19 cellular contexts compared by ENCODE assay signal in the genomic region with DNA sequence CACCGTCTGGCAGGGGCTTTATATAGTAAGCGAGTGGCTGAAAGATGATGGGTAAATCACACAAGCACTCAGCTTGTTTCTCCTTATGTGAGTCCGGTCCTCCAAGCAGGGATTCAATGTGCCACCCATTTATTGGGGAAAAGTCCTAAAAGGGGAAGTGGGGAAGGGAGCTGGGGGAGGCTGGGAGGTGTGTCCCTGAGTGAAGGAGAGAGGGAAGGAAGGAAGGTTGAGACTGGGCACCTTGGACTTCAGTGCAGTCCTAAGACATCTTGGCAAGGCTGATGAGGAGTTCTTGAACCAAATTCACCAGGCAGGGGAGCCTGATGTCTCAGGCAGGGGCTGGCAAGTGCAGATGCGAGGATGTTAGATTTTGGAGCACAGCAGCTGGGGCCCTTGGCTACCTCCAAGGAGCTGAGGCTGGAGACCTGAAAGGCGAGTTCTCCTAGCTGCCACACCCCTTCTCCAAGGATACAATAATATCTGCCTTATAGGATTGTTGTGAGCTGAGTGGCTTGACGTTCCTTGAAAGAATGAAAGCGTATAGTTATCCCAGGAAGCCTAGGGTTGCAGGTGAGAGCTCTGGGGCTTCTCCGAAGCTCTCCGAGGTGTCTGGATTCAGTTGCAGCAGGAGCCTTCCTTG. TPM values are rescaled to one million over a fixed set of nuclear protein-coding genes. Genes with fewer than 3 reads are reported as not detected.
DNase-seq lines count a peak whose midpoint lies in the region; ATAC-seq, FAIRE-seq and TF ChIP-seq lines count a peak whose summit lies in the region.
"Had no signal": no experiment of that assay in that cellular context is flagged by ENCODE, and none has a peak within 500 bp of the region (broad histone marks: within the 10 kb centered on the region; RNA-seq: fewer than 3 reads in every experiment).

No MANE protein-coding gene starts in this region.

- no peak overlapping the region for H3K4me3 ChIP-seq in K562
- no peak overlapping the region for H3K4me3 ChIP-seq in mucosa of descending colon
- H3K4me3 ChIP-seq: lung, neural progenitor cell, SK-N-MC had no signal

- H2AFZ ChIP-seq in K562 (ENCODE audit: low read depth, low read length), result no peak overlapping the region
- H2AFZ ChIP-seq: neural progenitor cell had no signal

- H3K36me3 Mint-ChIP-seq in activated naive CD4-positive, alpha-beta T cell treated with anti-CD3 and anti-CD28 coated beads, Interleukin-2, amount 50 U/mL, for 24 hours, result peaks cover 4% of the 10 kb centered on the region
- H3K36me3 Mint-ChIP-seq in type B pancreatic cell, result no peaks in the 10 kb centered on the region
- H3K36me3 Mint-ChIP-seq in endothelial cell (ENCODE audit: low read depth, unreplicated experiment), result peaks cover 3% of the 10 kb centered on the region
- H3K36me3 Mint-ChIP-seq: neural progenitor cell had no signal

- H3K27ac Mint-ChIP-seq in activated naive CD4-positive, alpha-beta T cell treated with anti-CD3 and anti-CD28 coated beads, Interleukin-2, amount 50 U/mL, for 24 hours, result peak overlapping the region; percentile 80
- H3K27ac Mint-ChIP-seq in type B pancreatic cell (peak overlapping the region; percentile 27), endothelial cell (ENCODE audit: unreplicated experiment) (no peak overlapping the region)
- H3K27ac Mint-ChIP-seq: activated T-helper 1 cell treated with anti-CD3 and anti-CD28 coated beads, Interleukin-12 subunit alpha, Interleukin-12 subunit beta, Interleukin-2, Interleukin-4 antibody, amounts not matched to agents 30 ng/mL and 10 ng/mL and 1 ng/mL, durations not matched to agents 14 hours and 24 hours and 36 hours; neural progenitor cell had no signal

- H3K4me2 ChIP-seq in K562 (ENCODE audit: insufficient read depth, low read length), result no peak overlapping the region
- H3K4me2 ChIP-seq: neural progenitor cell had no signal

- no peak overlapping the region for H3K27ac ChIP-seq in K562 (ENCODE audit: extremely low read depth, low read depth, low read length)
- H3K27ac ChIP-seq: neural progenitor cell, SK-N-MC had no signal

- no peak for FAIRE-seq in K562 (lab: Jason Lieb, UNC)
- FAIRE-seq: endometrium had no signal

- no peaks in the 10 kb centered on the region for H3K9me3 Mint-ChIP-seq in activated naive CD4-positive, alpha-beta T cell treated with anti-CD3 and anti-CD28 coated beads, Interleukin-2, amount 50 U/mL, for 24 hours
- H3K9me3 Mint-ChIP-seq in type B pancreatic cell, result peaks cover 6% of the 10 kb centered on the region
- H3K9me3 Mint-ChIP-seq in endothelial cell (ENCODE audit: unreplicated experiment), result no peaks in the 10 kb centered on the region

- H4K20me1 ChIP-seq in K562 (replicated peaks; ENCODE audit: control insufficient read depth, insufficient read depth, low read length), result no peaks in the 10 kb centered on the region

- H3K9ac ChIP-seq in K562 (ENCODE audit: insufficient read depth in 1 of 2, low read depth in 2 of 2, low read length in 2 of 2), result no peak overlapping the region
- H3K9ac ChIP-seq: neural progenitor cell had no signal

- POLR2A ChIA-PET in K562 (lab: Yijun Ruan, JAX), result interaction anchor here (0.7 kb wide), 1 partner anchor 423 kb away, joined by 3 read pairs; no protein-coding TSS in a partner anchor

- H3K4me3 Mint-ChIP-seq in activated naive CD4-positive, alpha-beta T cell treated with anti-CD3 and anti-CD28 coated beads, Interleukin-2, amount 50 U/mL, for 24 hours, result no peak overlapping the region
- no peak overlapping the region for H3K4me3 Mint-ChIP-seq in type B pancreatic cell
- no peak overlapping the region for H3K4me3 Mint-ChIP-seq in endothelial cell (ENCODE audit: unreplicated experiment)
- H3K4me3 Mint-ChIP-seq: activated T-helper 1 cell treated with anti-CD3 and anti-CD28 coated beads, Interleukin-12 subunit alpha, Interleukin-12 subunit beta, Interleukin-2, Interleukin-4 antibody, amounts not matched to agents 30 ng/mL and 10 ng/mL and 1 ng/mL, durations not matched to agents 14 hours and 24 hours and 36 hours; neural progenitor cell had no signal

- no TSS peak for BruUV-seq in K562 (replicated peaks; lab: Mats Ljungman, UMichigan)

- DNase-seq in activated naive CD4-positive, alpha-beta T cell treated with Interleukin-2 at 50 U/mL for 16 hours, result no peak
- DNase-seq in K562 (ENCODE audit: extremely low read depth in 1 of 4, low spot score in 3 of 4) (no peak), mucosa of descending colon (peak in 2 of 3 donors; percentile 44 to 59), type B pancreatic cell (ENCODE audit: extremely low spot score, unreplicated experiment) (no peak), erythroblast (lab: John Stamatoyannopoulos, UW) (no peak), AG20443 (ENCODE audit: low spot score) (no peak), endothelial cell (ENCODE audit: low spot score) (no peak)
- DNase-seq: activated CD4-positive, alpha-beta T cell treated with anti-CD3 and anti-CD28 coated beads, Interleukin-2, amount 50 U/mL, for 48 hours; amygdala; KBM-7; NCI-H1417 had no signal

- intact Hi-C loops in K562 (cut with micrococcal nuclease) (no loop called here), mucosa of descending colon (cut with DNase I, micrococcal nuclease) (no loop called here)

- no peaks in the 10 kb centered on the region for H3K9me1 ChIP-seq in K562 (ENCODE audit: control insufficient read depth, insufficient read depth, low read length)

- H3K36me3 ChIP-seq in K562 (ENCODE audit: control insufficient read depth, insufficient read depth, low read length) (no peaks in the 10 kb centered on the region), mucosa of descending colon (ENCODE audit: low read depth) (no peaks in the 10 kb centered on the region)
- H3K36me3 ChIP-seq: neural progenitor cell had no signal

- H3K27me3 Mint-ChIP-seq in activated naive CD4-positive, alpha-beta T cell treated with anti-CD3 and anti-CD28 coated beads, Interleukin-2, amount 50 U/mL, for 24 hours, result no peaks in the 10 kb centered on the region
- no peaks in the 10 kb centered on the region for H3K27me3 Mint-ChIP-seq in type B pancreatic cell
- H3K27me3 Mint-ChIP-seq in endothelial cell (ENCODE audit: unreplicated experiment), result peaks cover 6% of the 10 kb centered on the region

- no peak for ATAC-seq in K562
- peak; percentile 61 for ATAC-seq in mucosa of descending colon

- CTCF ChIA-PET in K562 (lab: Yijun Ruan, JAX; ENCODE audit: low intra/inter-chr PET ratio), result no interaction called here

- no peak for TF ChIP-seq POLR2A in K562 (conservative IDR thresholded peaks at IDR 0.05)
- TF ChIP-seq POLR2A in erythroblast (IDR thresholded peaks at IDR 0.05; ENCODE audit: low read length), result no peak

- no peaks in the 10 kb centered on the region for H3K9me3 ChIP-seq in K562 (replicated peaks; ENCODE audit: control insufficient read depth, insufficient read depth, low read depth, low read length)
- H3K9me3 ChIP-seq in mucosa of descending colon, result no peaks in the 10 kb centered on the region

- WGBS in K562 (ENCODE audit: insufficient coverage, low coverage, missing lambda C conversion rate), result 3% methylated on average over 9 of the region's 9 CpGs

- in situ Hi-C loops in K562 (cut with MboI), result no loop called here

- H3K79me2 ChIP-seq in K562 (ENCODE audit: control insufficient read depth, insufficient read depth, low read length), result no peaks in the 10 kb centered on the region

- peaks cover 53% of the 10 kb centered on the region for H3K4me1 Mint-ChIP-seq in activated naive CD4-positive, alpha-beta T cell treated with anti-CD3 and anti-CD28 coated beads, Interleukin-2, amount 50 U/mL, for 24 hours
- peaks cover 28% of the 10 kb centered on the region for H3K4me1 Mint-ChIP-seq in type B pancreatic cell (ENCODE audit: unreplicated experiment)
- H3K4me1 Mint-ChIP-seq in endothelial cell (ENCODE audit: unreplicated experiment), result peaks cover 3% of the 10 kb centered on the region

- peaks cover 7 to 47% of the 10 kb centered on the region in 2 experiments; a peak in 4 of 5 replicates for H3K27me3 ChIP-seq in K562 (ENCODE audit: control insufficient read depth in 2 of 2, insufficient read depth in 2 of 2, low read length in 2 of 2)
- H3K27me3 ChIP-seq: neural progenitor cell had no signal

- H3K4me1 ChIP-seq in K562 (replicated peaks in 1 of 2; ENCODE audit: control insufficient read depth in 2 of 2, insufficient read depth in 2 of 2, low read length in 2 of 2), result no peaks in the 10 kb centered on the region; a peak in 1 of 5 replicates
- H3K4me1 ChIP-seq in mucosa of descending colon (ENCODE audit: low read depth), result peaks cover 8% of the 10 kb centered on the region
- H3K4me1 ChIP-seq: neural progenitor cell had no signal

- TF ChIP-seq CTCF in K562 (IDR thresholded peaks at IDR 0.05 in 2 of 3, conservative IDR thresholded peaks at IDR 0.05 in 1 of 3; ENCODE audit: insufficient read depth in 2 of 3, low read depth in 1 of 3, low read length in 3 of 3) (no peak), mucosa of descending colon (IDR thresholded peaks at IDR 0.05) (no peak), type B pancreatic cell (conservative IDR thresholded peaks at IDR 0.05) (no peak), endothelial cell (IDR thresholded peaks at IDR 0.05; ENCODE audit: unreplicated experiment) (no peak)

- TF ChIP-seq RAD21 in K562 (CRISPR knock-in tag; conservative IDR thresholded peaks at IDR 0.05 in 1 of 2, IDR thresholded peaks at IDR 0.05 in 1 of 2), result no peak

- TF ChIP-seq EP300 in K562 (IDR thresholded peaks at IDR 0.05; ENCODE audit: low read length), result no peak

RNA-seq across cellular contexts. Expression of a gene that starts 23.0 kb away (rescaled TPM):
- total RNA-seq in K562 (2011; cell fraction: chromatin; rRNA removed; ENCODE audit: low replicate concordance), result 8.0 and 30.7 TPM in 2 replicates
- 4.3 and 6.3 TPM in 2 replicates for total RNA-seq in K562 (2011; cell fraction: nucleolus; rRNA removed)
- 8.1 and 14.1 TPM in 2 replicates for total RNA-seq in K562 (2011; cell fraction: nucleoplasm; rRNA removed)
- total RNA-seq in K562 (2014; rRNA removed), result 3.6 and 5.4 TPM in 2 replicates
- total RNA-seq in K562 (2014; rRNA removed; fragmentation: Illumina TruSeq; extraction: Trizol), result 6.8 and 7.6 TPM in 2 replicates
- 4.2 and 4.8 TPM in 2 replicates for total RNA-seq in K562 (2015; rRNA removed; fragmentation: Illumina TruSeq; extraction: Trizol)
- total RNA-seq in K562 (2021), result 6.2 and 6.4 TPM in 2 replicates
- polyA plus RNA-seq in K562 (2011; rRNA removed), result 3.7 and 7.4 TPM in 2 replicates
- polyA plus RNA-seq in K562 (2011; cell fraction: cytosol; rRNA removed), result 1.5 and 2.0 TPM in 2 replicates
- polyA plus RNA-seq in K562 (2011; cell fraction: nucleus; rRNA removed), result 4.9 and 6.5 TPM in 2 replicates
- 3.8 and 5.5 TPM in 2 replicates for polyA plus RNA-seq in K562 (2012)
- 5.3 and 5.8 TPM in 2 replicates for polyA plus RNA-seq in K562 (2014; fragmentation: Illumina TruSeq; extraction: Trizol)
- 1 to 10 TPM; 4.3 to 5.2 TPM for polyA plus RNA-seq in K562 (2014; fragmentation: Nextera tagmentation; extraction: Ambion mirVana)
- 2.8 and 3.4 TPM in 2 replicates for polyA plus RNA-seq in K562 (2014; rRNA removed)
- 9.5 and 9.9 TPM in 2 replicates for polyA minus RNA-seq in K562 (2011; rRNA and poly(A)+ RNA removed)
- polyA minus RNA-seq in K562 (2011; cell fraction: cytosol; rRNA and poly(A)+ RNA removed), result 2.3 and 3.8 TPM in 2 replicates
- 11.0 and 15.2 TPM in 2 replicates for polyA minus RNA-seq in K562 (2011; cell fraction: nucleus; rRNA and poly(A)+ RNA removed)
- total RNA-seq in mucosa of descending colon, result 10 to 100 TPM; 24.7 to 44.4 (median 35.5) TPM
- 21.8 and 24.9 TPM in 2 replicates for total RNA-seq in type B pancreatic cell (ENCODE audit: low replicate concordance)
- 30.7 TPM for total RNA-seq in endothelial cell (ENCODE audit: unreplicated experiment)

RNA-seq across cellular contexts. Expression of a gene that starts 25.5 kb away (rescaled TPM):
- not detected in 2 replicates for total RNA-seq in K562 (2011; cell fraction: chromatin; rRNA removed; ENCODE audit: low replicate concordance)
- not detected in 2 replicates for total RNA-seq in K562 (2011; cell fraction: nucleolus; rRNA removed)
- total RNA-seq in K562 (2011; cell fraction: nucleoplasm; rRNA removed), result not detected in 2 replicates
- total RNA-seq in K562 (2014; rRNA removed) (not detected in 2 replicates), K562 (2014; rRNA removed; fragmentation: Illumina TruSeq; extraction: Trizol) (not detected in 2 replicates), K562 (2015; rRNA removed; fragmentation: Illumina TruSeq; extraction: Trizol) (0.04 TPM in 1 of 2 replicates, not detected in the other), K562 (2021) (not detected in 2 replicates), mucosa of descending colon (1 to 10 TPM in 2 of 3 donors, under 1 TPM in 1; 0.87 to 2.4 (median 2.0) TPM), type B pancreatic cell (ENCODE audit: low replicate concordance) (0.12 and 0.31 TPM in 2 replicates), endothelial cell (ENCODE audit: unreplicated experiment) (0.51 TPM)
- polyA plus RNA-seq in K562 (2011; rRNA removed) (not detected in 2 replicates), K562 (2014; fragmentation: Illumina TruSeq; extraction: Trizol) (not detected in 2 replicates), K562 (2014; fragmentation: Nextera tagmentation; extraction: Ambion mirVana) (not detected), K562 (2014; rRNA removed) (not detected in 2 replicates)
- polyA plus RNA-seq in K562 (2011; cell fraction: cytosol; rRNA removed), result not detected in 2 replicates
- polyA plus RNA-seq in K562 (2011; cell fraction: nucleus; rRNA removed), result not detected in 2 replicates
- polyA plus RNA-seq in K562 (2012), result 0.18 TPM in 1 of 2 replicates, not detected in the other
- 0.30 TPM in 1 of 2 replicates, not detected in the other for polyA minus RNA-seq in K562 (2011; rRNA and poly(A)+ RNA removed)
- not detected in 2 replicates for polyA minus RNA-seq in K562 (2011; cell fraction: cytosol; rRNA and poly(A)+ RNA removed)
- not detected in 2 replicates for polyA minus RNA-seq in K562 (2011; cell fraction: nucleus; rRNA and poly(A)+ RNA removed)
- total RNA-seq: OCI-LY7 had no signal

RNA-seq across cellular contexts. Expression of a gene that starts 37.8 kb away (rescaled TPM):
- not detected in 2 replicates for total RNA-seq in K562 (2011; cell fraction: chromatin; rRNA removed; ENCODE audit: low replicate concordance)
- total RNA-seq in K562 (2011; cell fraction: nucleolus; rRNA removed), result not detected in 2 replicates
- not detected in 2 replicates for total RNA-seq in K562 (2011; cell fraction: nucleoplasm; rRNA removed)
- total RNA-seq in K562 (2014; rRNA removed), result not detected in 2 replicates
- total RNA-seq in K562 (2014; rRNA removed; fragmentation: Illumina TruSeq; extraction: Trizol), result not detected in 2 replicates
- total RNA-seq in K562 (2015; rRNA removed; fragmentation: Illumina TruSeq; extraction: Trizol), result 0.04 TPM in 2 replicates
- total RNA-seq in K562 (2021), result 0.07 and 0.13 TPM in 2 replicates
- polyA plus RNA-seq in K562 (2011; rRNA removed), result not detected in 2 replicates
- not detected in 2 replicates for polyA plus RNA-seq in K562 (2011; cell fraction: cytosol; rRNA removed)
- not detected in 2 replicates for polyA plus RNA-seq in K562 (2011; cell fraction: nucleus; rRNA removed)
- 0.03 TPM in 1 of 2 replicates, not detected in the other for polyA plus RNA-seq in K562 (2012)
- not detected in 2 replicates for polyA plus RNA-seq in K562 (2014; fragmentation: Illumina TruSeq; extraction: Trizol)
- polyA plus RNA-seq in K562 (2014; fragmentation: Nextera tagmentation; extraction: Ambion mirVana), result not detected
- not detected in 2 replicates for polyA plus RNA-seq in K562 (2014; rRNA removed)
- polyA minus RNA-seq in K562 (2011; rRNA and poly(A)+ RNA removed), result not detected in 2 replicates
- polyA minus RNA-seq in K562 (2011; cell fraction: cytosol; rRNA and poly(A)+ RNA removed), result not detected in 2 replicates
- polyA minus RNA-seq in K562 (2011; cell fraction: nucleus; rRNA and poly(A)+ RNA removed), result not detected in 2 replicates
- 1 to 10 TPM; 1.4 to 2.9 (median 1.7) TPM for total RNA-seq in mucosa of descending colon
- total RNA-seq in type B pancreatic cell (ENCODE audit: low replicate concordance), result not detected in 2 replicates
- not detected for total RNA-seq in endothelial cell (ENCODE audit: unreplicated experiment)
- total RNA-seq: cerebellum had no signal

Comparison
In these comparisons a context has a peak if more than half of its experiments do, and no peak if none do; other contexts are left out.
1. DNase-seq: peak in mucosa of descending colon (2 of 3); none in activated naive CD4-positive, alpha-beta T cell treated with Interleukin-2 at 50 U/mL for 16 hours (single experiment), K562 (0 of 4), type B pancreatic cell (single experiment), erythroblast (0 of 2), AG20443 (single experiment) and endothelial cell (single experiment).